ENCODE assay signal across 8 cellular contexts in the genomic region with DNA sequence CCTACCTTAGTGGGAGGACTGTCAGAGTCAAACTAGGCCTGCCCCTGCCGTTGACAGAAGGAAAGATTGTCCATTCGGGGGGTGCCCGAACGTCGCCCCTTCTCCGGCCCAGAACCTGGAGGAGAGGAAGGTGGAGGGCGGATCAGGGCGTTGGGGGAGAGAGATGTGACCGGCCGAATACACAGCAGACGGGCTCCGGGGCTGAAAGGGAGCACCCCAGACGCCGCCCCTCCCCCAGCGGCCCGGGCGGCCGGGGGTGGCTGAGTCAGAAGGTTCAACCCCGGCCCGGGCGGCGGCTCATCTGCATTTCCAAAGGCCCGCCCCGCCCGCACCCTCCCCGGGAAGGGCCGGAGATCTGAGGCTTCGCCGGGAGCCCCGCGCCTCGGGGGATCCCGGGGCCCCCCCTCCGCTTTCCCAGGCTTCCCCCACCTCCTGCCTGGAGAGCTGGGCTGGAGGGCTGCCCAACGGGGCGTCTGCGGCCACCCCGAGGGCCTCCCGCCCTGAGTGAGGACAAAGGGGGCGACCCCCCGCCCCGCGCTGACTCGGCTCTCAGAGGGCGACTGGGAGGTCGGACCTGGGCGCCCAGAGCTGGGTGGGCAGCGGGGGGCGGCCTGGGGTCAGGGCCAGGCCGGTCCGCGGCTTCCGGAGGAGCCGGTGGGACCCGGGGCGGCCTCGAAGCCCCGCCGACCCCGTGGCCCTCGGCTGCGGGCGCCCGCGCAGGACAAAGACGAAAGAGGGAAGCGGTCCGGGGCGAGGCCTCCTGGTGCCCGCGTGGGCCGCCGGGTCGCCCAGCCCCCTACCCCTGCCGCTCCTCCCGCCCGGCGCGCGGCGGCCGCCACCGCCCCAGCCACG. TPM values are rescaled to one million over a fixed set of nuclear protein-coding genes. Genes with fewer than 3 reads are reported as not detected.
DNase-seq lines count a peak whose midpoint lies in the region; ATAC-seq, FAIRE-seq and TF ChIP-seq lines count a peak whose summit lies in the region.

No MANE protein-coding gene starts in this region.

- peaks cover 3% of the 10 kb centered on the region for H3K36me3 Mint-ChIP-seq in astrocyte (ENCODE audit: low read depth, unreplicated experiment)

- ATAC-seq in right cardiac atrium = peak; percentile 60 to 68

- under 1% methylated on average over 84 of the region's 84 CpGs for WGBS in right cardiac atrium
- WGBS in prostate gland = under 1% methylated on average over 67 of the region's 84 CpGs

- no peak for FAIRE-seq in astrocyte (lab: Jason Lieb, UNC)

- H3K9ac ChIP-seq in astrocyte (ENCODE audit: low read length) = peak overlapping the region; percentile 100

- H3K27me3 ChIP-seq in astrocyte (ENCODE audit: insufficient read depth, low read length) = no peaks in the 10 kb centered on the region
- H3K27me3 ChIP-seq in right cardiac atrium (ENCODE audit: control insufficient read depth, insufficient read depth) = no peaks in the 10 kb centered on the region
- H3K27me3 ChIP-seq in prostate gland (replicated peaks; ENCODE audit: insufficient read depth) = no peaks in the 10 kb centered on the region

- DNase-seq in ACHN (peak; percentile 96), M059J (ENCODE audit: low read depth) (peak; percentile 93), T-helper 1 cell (peak; percentile 58 to 85 (median 63)), astrocyte (ENCODE audit: low read depth) (peak; percentile 77), right cardiac atrium (peak; percentile 95 to 97 (median 97)), prostate gland (ENCODE audit: low spot score) (peak; percentile 87), cortex of kidney (lab: John Stamatoyannopoulos, UW) (no peak)

- in situ Hi-C loops in ACHN (cut with HindIII; ENCODE audit: low pct_ligation_motif_present, low pct_unique_long_range_greater_than_20kb, low sequenced_read_pairs) = no loop called here

- no peaks in the 10 kb centered on the region for H3K9me3 Mint-ChIP-seq in astrocyte (ENCODE audit: unreplicated experiment)

- H2AFZ ChIP-seq in astrocyte (ENCODE audit: low read depth, low read length) = no peak overlapping the region

- peaks cover 28% of the 10 kb centered on the region for H3K4me1 Mint-ChIP-seq in astrocyte (ENCODE audit: low read depth, unreplicated experiment)

- H3K27ac Mint-ChIP-seq in astrocyte (ENCODE audit: unreplicated experiment) = peak overlapping the region; percentile 90

- H3K9me3 ChIP-seq in astrocyte (ENCODE audit: insufficient read depth, low read depth, low read length) = no peaks in the 10 kb centered on the region
- H3K9me3 ChIP-seq in right cardiac atrium (ENCODE audit: control insufficient read depth, low read length) = no peaks in the 10 kb centered on the region
- H3K9me3 ChIP-seq in prostate gland = no peaks in the 10 kb centered on the region

- H3K27me3 Mint-ChIP-seq in astrocyte (ENCODE audit: low read depth, unreplicated experiment) = no peaks in the 10 kb centered on the region

- intact Hi-C loops in right cardiac atrium (cut with DNase I) = loop anchor here in 3 of 4 donors (5.0 kb wide), 2 partner anchors 87 to 92 kb away; partner anchors contain the start of gene PSMD9 (in 2 of the 3)
- intact Hi-C loops in prostate gland (cut with DNase I) = loop anchor here (2.0 to 10.0 kb wide), 2 partner anchors 89 to 215 kb away; partner anchors contain the start of genes KDM2B and PSMD9

- no peaks in the 10 kb centered on the region for H3K36me3 ChIP-seq in astrocyte (ENCODE audit: insufficient read depth, low read length)
- H3K36me3 ChIP-seq in prostate gland = no peaks in the 10 kb centered on the region

- peaks cover 71% of the 10 kb centered on the region for H3K79me2 ChIP-seq in astrocyte (ENCODE audit: insufficient read depth, low read length)

- peak; percentile 25 for TF ChIP-seq POLR2A in GM18526 (IDR thresholded peaks at IDR 0.05; ENCODE audit: extremely low read depth, insufficient read length)
- peak; percentile 56 for TF ChIP-seq POLR2A in prostate gland (IDR thresholded peaks at IDR 0.05)

- H3K4me1 ChIP-seq in astrocyte (ENCODE audit: insufficient read depth, low read length) = peaks cover 52% of the 10 kb centered on the region
- H3K4me1 ChIP-seq in right cardiac atrium (ENCODE audit: control insufficient read depth, insufficient read depth, low read length) = peaks cover 7% of the 10 kb centered on the region
- H3K4me1 ChIP-seq in prostate gland (replicated peaks) = peaks cover 34% of the 10 kb centered on the region

- H3K27ac ChIP-seq in astrocyte (ENCODE audit: low read depth, low read length) (peak overlapping the region; percentile 99), right cardiac atrium (ENCODE audit: low read length) (peak overlapping the region; percentile 100), prostate gland (peak overlapping the region; percentile 98 to 100)

- no peak for TF ChIP-seq CTCF in astrocyte (IDR thresholded peaks at IDR 0.05; ENCODE audit: insufficient read depth, low read depth, low read length)
- TF ChIP-seq CTCF in prostate gland (IDR thresholded peaks at IDR 0.05) = peak in 2 of 4 experiments; percentile 3

- H3K4me3 ChIP-seq in astrocyte (ENCODE audit: insufficient read depth, low read depth, low read length) = peak overlapping the region; percentile 65
- H3K4me3 ChIP-seq in right cardiac atrium (ENCODE audit: low read length) = peak overlapping the region; percentile 97
- peak overlapping the region; percentile 59 to 84 for H3K4me3 ChIP-seq in prostate gland

- peaks cover 24% of the 10 kb centered on the region for H4K20me1 ChIP-seq in astrocyte (ENCODE audit: insufficient read depth, low read length)

- H3K4me3 Mint-ChIP-seq in astrocyte (ENCODE audit: unreplicated experiment) = peak overlapping the region; percentile 85

- H3K4me2 ChIP-seq in astrocyte (ENCODE audit: low read length) = peak overlapping the region; percentile 91

RNA-seq across cellular contexts. Expression of gene SETD1B, which starts 3.7 kb away (rescaled TPM):
- total RNA-seq in M059J (2014; rRNA removed; shearing (Covaris generic)) = 2.7 and 3.9 TPM in 2 replicates
- total RNA-seq in astrocyte (20.9 and 24.0 TPM in 2 replicates), right cardiac atrium (10 to 100 TPM in 3 of 4 donors, 1 to 10 TPM in 1; 9.6 to 14.9 (median 13.0) TPM), prostate gland (10 to 100 TPM; 19.2 to 27.5 TPM)
- 7.6 TPM for polyA plus RNA-seq in right cardiac atrium

RNA-seq across cellular contexts. Expression of gene RHOF, which starts 6.6 kb away (rescaled TPM):
- total RNA-seq in M059J (2014; rRNA removed; shearing (Covaris generic)) = 0.27 and 0.42 TPM in 2 replicates
- total RNA-seq in astrocyte (28.0 and 31.9 TPM in 2 replicates), right cardiac atrium (10 to 100 TPM; 15.2 to 23.3 (median 22.0) TPM), prostate gland (10 to 100 TPM in 1 of 2 donors, 1 to 10 TPM in 1; 9.5 to 23.5 TPM)
- polyA plus RNA-seq in right cardiac atrium = 11.2 TPM

RNA-seq across cellular contexts. Expression of gene HPD, which starts 58.6 kb away (rescaled TPM):
- total RNA-seq in M059J (2014; rRNA removed; shearing (Covaris generic)) = 2.3 and 3.7 TPM in 2 replicates
- not detected in 2 replicates for total RNA-seq in astrocyte
- 1 to 10 TPM; 1.3 to 5.1 (median 1.4) TPM for total RNA-seq in right cardiac atrium
- polyA plus RNA-seq in right cardiac atrium = 2.0 TPM
- total RNA-seq in prostate gland = 1 to 10 TPM in 1 of 2 donors, under 1 TPM in 1; 0.41 to 4.0 TPM
